ENCODE assay signal across 1 cellular context in the genomic region with DNA sequence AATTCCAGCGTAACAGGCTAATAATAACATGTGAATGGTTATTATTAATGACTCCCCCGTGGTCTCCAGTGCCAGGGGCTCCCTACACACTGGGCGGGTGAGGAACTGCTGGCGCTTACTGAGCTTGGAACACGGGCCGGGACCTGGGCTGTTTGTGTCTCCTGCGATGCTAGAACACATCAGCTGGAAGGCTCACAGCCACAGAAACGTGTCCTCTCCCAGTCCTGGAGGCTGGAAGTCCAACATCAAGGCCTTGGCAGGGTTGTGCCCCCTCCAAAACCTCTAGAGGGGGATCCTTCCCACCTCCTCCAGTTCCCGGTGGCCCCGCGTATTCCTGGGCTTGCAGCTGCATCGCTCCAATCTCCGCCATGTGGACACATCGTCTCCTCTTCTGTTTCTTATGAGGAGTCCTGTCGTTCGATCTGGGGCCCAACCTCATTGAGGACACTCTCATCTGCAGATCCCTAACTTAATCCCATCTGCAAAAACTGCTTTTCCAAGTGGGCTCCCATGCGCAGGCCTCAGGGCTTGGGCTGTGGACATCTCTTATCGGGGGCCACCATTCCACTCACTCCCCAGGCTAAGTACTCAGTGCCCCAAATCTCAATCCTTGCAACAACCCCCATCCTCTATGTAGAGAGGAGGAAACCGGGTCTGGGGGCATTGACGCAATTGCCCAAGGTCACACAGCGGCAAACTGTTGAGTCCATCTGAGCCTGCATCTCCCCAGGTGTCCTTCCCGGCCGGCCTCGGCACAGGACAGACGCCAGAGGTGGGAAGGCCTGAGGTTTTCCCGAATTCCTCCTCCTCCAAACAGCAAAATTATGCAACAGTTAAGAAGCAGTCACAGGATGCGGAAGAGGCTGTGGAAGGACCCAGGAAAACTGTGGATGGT.
TF ChIP-seq lines count a peak whose summit lies in the region.

No MANE protein-coding gene starts in this region.

TF ChIP-seq in IMR-90, 13 proteins besides CTCF, POLR2A, EP300 and RAD21:
- TF ChIP-seq RCOR1 (IDR thresholded peaks at IDR 0.05; ENCODE audit: insufficient replicate concordance, low read length) (no peak), CHD1 (IDR thresholded peaks at IDR 0.05; ENCODE audit: low read depth, low read length) (no peak), NFE2L2 (IDR thresholded peaks at IDR 0.05; ENCODE audit: low read depth, low read length) (no peak), RFX5 (IDR thresholded peaks at IDR 0.05; ENCODE audit: low read depth, low read length) (no peak), CEBPB (IDR thresholded peaks at IDR 0.05; ENCODE audit: low read depth, low read length) (no peak)
- TF ChIP-seq, protein P1, sequence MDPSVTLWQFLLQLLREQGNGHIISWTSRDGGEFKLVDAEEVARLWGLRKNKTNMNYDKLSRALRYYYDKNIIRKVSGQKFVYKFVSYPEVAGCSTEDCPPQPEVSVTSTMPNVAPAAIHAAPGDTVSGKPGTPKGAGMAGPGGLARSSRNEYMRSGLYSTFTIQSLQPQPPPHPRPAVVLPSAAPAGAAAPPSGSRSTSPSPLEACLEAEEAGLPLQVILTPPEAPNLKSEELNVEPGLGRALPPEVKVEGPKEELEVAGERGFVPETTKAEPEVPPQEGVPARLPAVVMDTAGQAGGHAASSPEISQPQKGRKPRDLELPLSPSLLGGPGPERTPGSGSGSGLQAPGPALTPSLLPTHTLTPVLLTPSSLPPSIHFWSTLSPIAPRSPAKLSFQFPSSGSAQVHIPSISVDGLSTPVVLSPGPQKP (IDR thresholded peaks at IDR 0.05; ENCODE audit: borderline replicate concordance, low read depth, low read length) = no peak
